Comparison of ENCODE assay signal across 10 cellular contexts in genomic region chr13:100506600-100507422, GRCh38.
DNase-seq lines count a peak whose midpoint lies in the region; ATAC-seq and TF ChIP-seq lines count a peak whose summit lies in the region.
"Had no signal": no experiment of that assay in that cellular context is flagged by ENCODE, and none has a peak within 500 bp of the region (broad histone marks: within the 10 kb centered on the region; RNA-seq: fewer than 3 reads in every experiment).

No MANE protein-coding gene starts in this region.

- DNase-seq in CD4-positive, alpha-beta T cell, result no peak
- DNase-seq in NCI-H1105 (lab: John Stamatoyannopoulos, UW), result peak; percentile 34
- DNase-seq in activated CD4-positive, alpha-beta memory T cell treated with anti-CD3 and anti-CD28 coated beads for 36 hours, result peak; percentile 18
- DNase-seq in HuH-7.5 (ENCODE audit: low spot score), result no peak
- DNase-seq in activated gamma-delta T cell treated with Interleukin-2 at 50 U/mL for 16 hours, result no peak
- no peak for DNase-seq in WTC11 (ENCODE audit: low spot score)
- DNase-seq: right cardiac atrium had no signal

- ATAC-seq in CD4-positive, alpha-beta T cell (ENCODE audit: poor library complexity), result no peak
- ATAC-seq in GM19351 (IDR thresholded peaks at IDR 0.05; ENCODE audit: unreplicated experiment) (peak; percentile 47), HG02970 (IDR thresholded peaks at IDR 0.05; ENCODE audit: low FRiP score, unreplicated experiment) (no peak), WTC11 (no peak)
- ATAC-seq: left lobe of liver had no signal

- intact Hi-C loops in CD4-positive, alpha-beta T cell (cut with DNase I, micrococcal nuclease), result no loop called here
- intact Hi-C loops in activated CD4-positive, alpha-beta memory T cell treated with anti-CD3 and anti-CD28 coated beads for 36 hours (cut with micrococcal nuclease), result loop anchor here (1.0 to 10.0 kb wide), 8 partner anchors 10 to 1072 kb away; no protein-coding TSS in a partner anchor

- no peaks in the 10 kb centered on the region for H3K9me3 ChIP-seq in CD4-positive, alpha-beta T cell (ENCODE audit: control insufficient read depth, low read length)

- no peak for TF ChIP-seq CTCF in CD4-positive, alpha-beta T cell (IDR thresholded peaks at IDR 0.05)
- no peak for TF ChIP-seq CTCF in WTC11 (IDR thresholded peaks at IDR 0.05)

- no peak overlapping the region for H3K27ac ChIP-seq in CD4-positive, alpha-beta T cell (ENCODE audit: low read depth, low read length)

- H3K4me3 Mint-ChIP-seq in CD4-positive, alpha-beta T cell, result peak overlapping the region; percentile 66
- peak overlapping the region; percentile 36 for H3K4me3 Mint-ChIP-seq in activated CD4-positive, alpha-beta memory T cell treated with anti-CD3 and anti-CD28 coated beads for 36 hours
- H3K4me3 Mint-ChIP-seq in WTC11, result no peak overlapping the region

- CTCF ChIA-PET in CD4-positive, alpha-beta T cell (lab: Charles Lee), result interaction anchor here (1.2 kb wide), 1 partner anchor 8 kb away, joined by 3 read pairs; no protein-coding TSS in a partner anchor
- CTCF ChIA-PET in activated CD4-positive, alpha-beta memory T cell treated with anti-CD3 and anti-CD28 coated beads for 36 hours (lab: Charles Lee), result interaction anchor here (0.5 to 1.9 kb wide), 4 partner anchors 8 to 1119 kb away, joined by 3 to 6 read pairs (median 4); no protein-coding TSS in a partner anchor
- CTCF ChIA-PET in WTC11 (lab: Charles Lee), result no interaction called here

- H3K36me3 Mint-ChIP-seq in CD4-positive, alpha-beta T cell (ENCODE audit: low read depth), result no peaks in the 10 kb centered on the region
- H3K36me3 Mint-ChIP-seq in activated CD4-positive, alpha-beta memory T cell treated with anti-CD3 and anti-CD28 coated beads for 36 hours, result no peaks in the 10 kb centered on the region
- H3K36me3 Mint-ChIP-seq in WTC11, result no peaks in the 10 kb centered on the region

- no peak overlapping the region for H3K27ac Mint-ChIP-seq in CD4-positive, alpha-beta T cell
- no peak overlapping the region for H3K27ac Mint-ChIP-seq in activated CD4-positive, alpha-beta memory T cell treated with anti-CD3 and anti-CD28 coated beads for 36 hours
- no peak overlapping the region for H3K27ac Mint-ChIP-seq in WTC11

- H3K9me3 Mint-ChIP-seq in CD4-positive, alpha-beta T cell, result no peaks in the 10 kb centered on the region
- H3K9me3 Mint-ChIP-seq in activated CD4-positive, alpha-beta memory T cell treated with anti-CD3 and anti-CD28 coated beads for 36 hours, result no peaks in the 10 kb centered on the region
- no peaks in the 10 kb centered on the region for H3K9me3 Mint-ChIP-seq in WTC11

- H3K4me1 Mint-ChIP-seq in CD4-positive, alpha-beta T cell (ENCODE audit: low read depth), result peaks cover 13% of the 10 kb centered on the region
- H3K4me1 Mint-ChIP-seq in activated CD4-positive, alpha-beta memory T cell treated with anti-CD3 and anti-CD28 coated beads for 36 hours (ENCODE audit: low read depth), result peaks cover 24% of the 10 kb centered on the region
- peaks cover 70% of the 10 kb centered on the region for H3K4me1 Mint-ChIP-seq in WTC11

- H3K27me3 Mint-ChIP-seq in CD4-positive, alpha-beta T cell, result no peaks in the 10 kb centered on the region
- peaks cover 27% of the 10 kb centered on the region for H3K27me3 Mint-ChIP-seq in activated CD4-positive, alpha-beta memory T cell treated with anti-CD3 and anti-CD28 coated beads for 36 hours
- H3K27me3 Mint-ChIP-seq in WTC11 (ENCODE audit: low read depth), result no peaks in the 10 kb centered on the region

- POLR2A ChIA-PET in CD4-positive, alpha-beta T cell (lab: Charles Lee), result no interaction called here
- POLR2A ChIA-PET in activated CD4-positive, alpha-beta memory T cell treated with anti-CD3 and anti-CD28 coated beads for 36 hours (lab: Charles Lee), result no interaction called here
- POLR2A ChIA-PET in WTC11 (lab: Charles Lee), result no interaction called here

- H3K27me3 ChIP-seq in CD4-positive, alpha-beta T cell (ENCODE audit: control insufficient read depth, insufficient read depth, low read length), result no peaks in the 10 kb centered on the region

TF ChIP-seq in WTC11, 78 proteins besides CTCF, POLR2A, EP300 and RAD21:
- no peak for TF ChIP-seq NFE2L1 (CRISPR knock-in tag; IDR thresholded peaks at IDR 0.05)
- no peak for TF ChIP-seq CREB1 (CRISPR knock-in tag; IDR thresholded peaks at IDR 0.05)
- no peak for TF ChIP-seq NR3C1 (CRISPR knock-in tag; conservative IDR thresholded peaks at IDR 0.05; ENCODE audit: low read depth)
- TF ChIP-seq, protein P1, sequence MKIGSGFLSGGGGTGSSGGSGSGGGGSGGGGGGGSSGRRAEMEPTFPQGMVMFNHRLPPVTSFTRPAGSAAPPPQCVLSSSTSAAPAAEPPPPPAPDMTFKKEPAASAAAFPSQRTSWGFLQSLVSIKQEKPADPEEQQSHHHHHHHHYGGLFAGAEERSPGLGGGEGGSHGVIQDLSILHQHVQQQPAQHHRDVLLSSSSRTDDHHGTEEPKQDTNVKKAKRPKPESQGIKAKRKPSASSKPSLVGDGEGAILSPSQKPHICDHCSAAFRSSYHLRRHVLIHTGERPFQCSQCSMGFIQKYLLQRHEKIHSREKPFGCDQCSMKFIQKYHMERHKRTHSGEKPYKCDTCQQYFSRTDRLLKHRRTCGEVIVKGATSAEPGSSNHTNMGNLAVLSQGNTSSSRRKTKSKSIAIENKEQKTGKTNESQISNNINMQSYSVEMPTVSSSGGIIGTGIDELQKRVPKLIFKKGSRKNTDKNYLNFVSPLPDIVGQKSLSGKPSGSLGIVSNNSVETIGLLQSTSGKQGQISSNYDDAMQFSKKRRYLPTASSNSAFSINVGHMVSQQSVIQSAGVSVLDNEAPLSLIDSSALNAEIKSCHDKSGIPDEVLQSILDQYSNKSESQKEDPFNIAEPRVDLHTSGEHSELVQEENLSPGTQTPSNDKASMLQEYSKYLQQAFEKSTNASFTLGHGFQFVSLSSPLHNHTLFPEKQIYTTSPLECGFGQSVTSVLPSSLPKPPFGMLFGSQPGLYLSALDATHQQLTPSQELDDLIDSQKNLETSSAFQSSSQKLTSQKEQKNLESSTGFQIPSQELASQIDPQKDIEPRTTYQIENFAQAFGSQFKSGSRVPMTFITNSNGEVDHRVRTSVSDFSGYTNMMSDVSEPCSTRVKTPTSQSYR (CRISPR knock-in tag; IDR thresholded peaks at IDR 0.05), result no peak
- TF ChIP-seq, protein P2, sequence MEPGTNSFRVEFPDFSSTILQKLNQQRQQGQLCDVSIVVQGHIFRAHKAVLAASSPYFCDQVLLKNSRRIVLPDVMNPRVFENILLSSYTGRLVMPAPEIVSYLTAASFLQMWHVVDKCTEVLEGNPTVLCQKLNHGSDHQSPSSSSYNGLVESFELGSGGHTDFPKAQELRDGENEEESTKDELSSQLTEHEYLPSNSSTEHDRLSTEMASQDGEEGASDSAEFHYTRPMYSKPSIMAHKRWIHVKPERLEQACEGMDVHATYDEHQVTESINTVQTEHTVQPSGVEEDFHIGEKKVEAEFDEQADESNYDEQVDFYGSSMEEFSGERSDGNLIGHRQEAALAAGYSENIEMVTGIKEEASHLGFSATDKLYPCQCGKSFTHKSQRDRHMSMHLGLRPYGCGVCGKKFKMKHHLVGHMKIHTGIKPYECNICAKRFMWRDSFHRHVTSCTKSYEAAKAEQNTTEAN (CRISPR knock-in tag; IDR thresholded peaks at IDR 0.05), result no peak
- no peak for TF ChIP-seq ETV6 (CRISPR knock-in tag; IDR thresholded peaks at IDR 0.05)
- TF ChIP-seq, protein P3, sequence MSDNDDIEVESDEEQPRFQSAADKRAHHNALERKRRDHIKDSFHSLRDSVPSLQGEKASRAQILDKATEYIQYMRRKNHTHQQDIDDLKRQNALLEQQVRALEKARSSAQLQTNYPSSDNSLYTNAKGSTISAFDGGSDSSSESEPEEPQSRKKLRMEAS (CRISPR knock-in tag; IDR thresholded peaks at IDR 0.05), result no peak
- TF ChIP-seq RELA (CRISPR knock-in tag; IDR thresholded peaks at IDR 0.05; ENCODE audit: borderline replicate concordance), result no peak
- no peak for TF ChIP-seq TEAD4 (CRISPR knock-in tag; IDR thresholded peaks at IDR 0.05)
- no peak for TF ChIP-seq NFATC4 (CRISPR knock-in tag; IDR thresholded peaks at IDR 0.05)
- TF ChIP-seq, protein P4, sequence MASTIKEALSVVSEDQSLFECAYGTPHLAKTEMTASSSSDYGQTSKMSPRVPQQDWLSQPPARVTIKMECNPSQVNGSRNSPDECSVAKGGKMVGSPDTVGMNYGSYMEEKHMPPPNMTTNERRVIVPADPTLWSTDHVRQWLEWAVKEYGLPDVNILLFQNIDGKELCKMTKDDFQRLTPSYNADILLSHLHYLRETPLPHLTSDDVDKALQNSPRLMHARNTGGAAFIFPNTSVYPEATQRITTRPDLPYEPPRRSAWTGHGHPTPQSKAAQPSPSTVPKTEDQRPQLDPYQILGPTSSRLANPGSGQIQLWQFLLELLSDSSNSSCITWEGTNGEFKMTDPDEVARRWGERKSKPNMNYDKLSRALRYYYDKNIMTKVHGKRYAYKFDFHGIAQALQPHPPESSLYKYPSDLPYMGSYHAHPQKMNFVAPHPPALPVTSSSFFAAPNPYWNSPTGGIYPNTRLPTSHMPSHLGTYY (CRISPR knock-in tag; IDR thresholded peaks at IDR 0.05), result no peak
TF ChIP-seq in WTC11: peak in this region for 0.

Comparison
In these comparisons a context has a peak if more than half of its experiments do, and no peak if none do; other contexts are left out.
1. DNase-seq: peak in NCI-H1105 (single experiment) and activated CD4-positive, alpha-beta memory T cell treated with anti-CD3 and anti-CD28 coated beads for 36 hours (single experiment); none in CD4-positive, alpha-beta T cell (0 of 10), HuH-7.5 (single experiment), activated gamma-delta T cell treated with Interleukin-2 at 50 U/mL for 16 hours (single experiment) and WTC11 (single experiment).